1 cellular context compared by ENCODE assay signal in the genomic region with DNA sequence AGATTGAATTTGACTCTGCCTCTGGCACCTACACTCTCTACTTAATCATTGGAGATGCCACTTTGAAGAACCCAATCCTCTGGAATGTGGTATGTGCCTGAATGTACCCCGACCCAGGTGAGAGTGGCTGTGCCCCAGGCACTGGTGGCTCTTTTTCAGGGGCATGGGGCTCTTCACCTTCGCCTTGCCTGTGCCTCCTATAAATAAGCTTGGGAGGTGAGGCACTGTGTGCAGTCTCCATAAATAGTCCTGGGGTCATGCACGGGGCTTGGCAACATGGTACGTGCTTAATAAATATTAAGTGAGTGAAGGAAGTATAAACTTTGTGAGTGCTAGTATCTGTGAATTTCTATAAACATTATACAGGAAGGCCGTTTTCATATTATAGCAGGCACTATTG.
TF ChIP-seq lines count a peak whose summit lies in the region.

No MANE protein-coding gene starts in this region.

TF ChIP-seq in HepG2, 621 proteins besides CTCF, POLR2A, EP300 and RAD21:
- TF ChIP-seq ZNF672 (CRISPR knock-in tag; IDR thresholded peaks at IDR 0.05) (no peak), ZXDC (CRISPR knock-in tag; IDR thresholded peaks at IDR 0.05) (0 out of 2 replicates have a peak, but pooled peaks have one; percentile 37)
